13 cellular contexts compared by ENCODE assay signal in the genomic region with DNA sequence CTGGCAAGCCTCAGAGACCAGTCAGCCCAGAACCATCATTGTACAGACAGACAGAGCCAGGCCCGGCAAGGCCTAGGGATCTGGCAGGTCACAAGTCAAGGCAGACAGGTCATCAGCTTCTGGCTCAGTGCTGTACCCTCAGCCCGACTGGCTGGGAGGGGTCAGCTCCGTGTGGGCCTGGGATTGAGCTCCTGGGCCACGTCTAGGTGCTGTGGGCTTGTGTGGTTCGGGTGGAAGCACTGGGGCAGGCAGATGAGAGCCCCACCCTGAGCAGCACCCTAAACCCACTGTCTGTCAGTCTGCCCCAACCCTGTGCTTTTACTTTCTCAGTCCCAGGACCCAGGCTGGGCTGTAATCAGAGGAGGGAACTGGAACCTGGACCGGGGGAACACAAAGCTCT. TPM values are rescaled to one million over a fixed set of nuclear protein-coding genes. Genes with fewer than 3 reads are reported as not detected.
"Had no signal": no experiment of that assay in that cellular context is flagged by ENCODE, and none has a peak within 500 bp of the region (broad histone marks: within the 10 kb centered on the region; RNA-seq: fewer than 3 reads in every experiment).

No MANE protein-coding gene starts in this region.

- H3K9me3 ChIP-seq: left ventricle myocardium inferior, psoas muscle, right lobe of liver, spleen, thyroid gland had no signal

- H3K36me3 ChIP-seq: cardiac muscle cell, left ventricle myocardium inferior, right lobe of liver, spleen, thyroid gland had no signal

- H3K4me1 ChIP-seq: right lobe of liver had no signal

- H3K27ac ChIP-seq: cardiac muscle cell, left ventricle myocardium inferior, psoas muscle, right lobe of liver, thyroid gland had no signal

- ATAC-seq: activated naive CD4-positive, alpha-beta T cell treated with anti-CD3 and anti-CD28 coated beads, Interleukin-2, amount 50 U/mL, for 72 hours; psoas muscle; right lobe of liver had no signal

- H3K4me3 Mint-ChIP-seq: nephron progenitor cell had no signal

- DNase-seq: activated CD4-positive, alpha-beta T cell treated with anti-CD3 and anti-CD28 coated beads, Interleukin-2, amount 50 U/mL, for 1 hour; activated CD4-positive, CD25-positive, alpha-beta regulatory T cell; activated T-cell treated with anti-CD3 and anti-CD28 coated beads, Interleukin-2, amount 50 U/mL, for 1 hour; erythroblast; left ventricle myocardium inferior; mesendoderm; nephron progenitor cell; spleen; thyroid gland had no signal

- H3K27me3 ChIP-seq: cardiac muscle cell, right lobe of liver, spleen, thyroid gland had no signal

- H3K36me3 Mint-ChIP-seq: activated naive CD4-positive, alpha-beta T cell treated with anti-CD3 and anti-CD28 coated beads, Interleukin-2, amount 50 U/mL, for 72 hours had no signal

- H3K4me3 ChIP-seq: cardiac muscle cell, left ventricle myocardium inferior, psoas muscle, right lobe of liver, spleen, thyroid gland had no signal

- H3K9me3 Mint-ChIP-seq: activated naive CD4-positive, alpha-beta T cell treated with anti-CD3 and anti-CD28 coated beads, Interleukin-2, amount 50 U/mL, for 72 hours; nephron progenitor cell had no signal

RNA-seq across cellular contexts. Expression of a gene that starts 26.9 kb away (rescaled TPM):
- total RNA-seq: activated naive CD4-positive, alpha-beta T cell treated with anti-CD3 and anti-CD28 coated beads, Interleukin-2, amount 50 U/mL, for 72 hours had no signal
